In the genomic region with DNA sequence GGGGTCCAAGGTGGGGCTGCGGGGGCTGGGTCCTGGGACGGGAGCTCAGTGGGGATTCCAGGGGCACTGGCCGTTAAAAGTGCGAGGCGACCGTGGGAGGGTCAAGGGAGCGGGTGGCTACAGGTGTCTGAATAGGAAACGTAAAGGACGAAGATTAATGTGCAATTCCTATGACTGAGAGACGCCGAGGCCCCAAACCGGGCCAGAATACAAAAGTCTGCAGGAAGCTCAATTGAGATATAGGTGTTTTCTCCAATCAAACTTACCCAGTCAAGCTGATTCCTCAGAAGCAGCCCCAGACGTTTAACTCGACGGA, we compare ENCODE assay signal across 8 cellular contexts. TPM values are rescaled to one million over a fixed set of nuclear protein-coding genes. Genes with fewer than 3 reads are reported as not detected.
DNase-seq lines count a peak whose midpoint lies in the region; TF ChIP-seq lines count a peak whose summit lies in the region.

A gene (minus strand): TSS at position 305 of the 316 bp plus-strand sequence. CDS start 7,247 bp downstream, outside the sequence.

- no peak for TF ChIP-seq CTCF in fibroblast of the aortic adventitia (IDR thresholded peaks at IDR 0.05; ENCODE audit: insufficient read depth, low read length)

- peaks cover 13% of the 10 kb centered on the region for H3K4me1 ChIP-seq in SJSA1 (replicated peaks)

- H3K36me3 ChIP-seq in SJSA1 = no peaks in the 10 kb centered on the region; the same call in 1 of the 2 replicates

- no peaks in the 10 kb centered on the region for H3K27me3 ChIP-seq in SJSA1 (replicated peaks)

- H3K9me3 ChIP-seq in SJSA1 (replicated peaks) = no peaks in the 10 kb centered on the region

- peak within 1 kb of the TSS; percentile 6; the same call in 1 of the 2 replicates for H3K27ac ChIP-seq in SJSA1

- H3K4me3 ChIP-seq in SJSA1 (peak within 1 kb of the TSS; percentile 47), fibroblast of the aortic adventitia (ENCODE audit: low read depth, low read length) (peak within 1 kb of the TSS; percentile 73)

- intact Hi-C loops in posterior vena cava (cut with DNase I) = loop anchor here (5.0 kb wide), 1 partner anchor 100 kb away; no protein-coding TSS in a partner anchor

- DNase-seq in stimulated activated CD8-positive, alpha-beta memory T cell treated with anti-CD3 and anti-CD28 coated beads, Interleukin-7, amount 100 ng/mL, for 24 hours (ENCODE audit: low read depth) = peak; percentile 13
- no peak for DNase-seq in stimulated activated CD8-positive, alpha-beta memory T cell treated with anti-CD3 and anti-CD28 coated beads, Interleukin-4, amount 100 ng/mL, for 48 hours
- no peak for DNase-seq in SJSA1 (ENCODE audit: low read depth in 1 of 2, low spot score in 2 of 2)
- DNase-seq in fibroblast of the aortic adventitia (ENCODE audit: low read depth) = no peak
- DNase-seq in posterior vena cava (ENCODE audit: low spot score) = peak; percentile 85
- no peak for DNase-seq in glomerular visceral epithelial cell (ENCODE audit: extremely low spot score)
- DNase-seq in KG1 (lab: John Stamatoyannopoulos, UW) = no peak
- no peak for DNase-seq in H4 (ENCODE audit: low spot score)

RNA-seq across cellular contexts. Expression of the gene that starts here (rescaled TPM):
- total RNA-seq in SJSA1 (2014; rRNA removed; shearing (Covaris generic)) = 7.5 and 7.9 TPM in 2 replicates
- total RNA-seq in fibroblast of the aortic adventitia (ENCODE audit: low replicate concordance) = 8.7 and 9.8 TPM in 2 replicates
- total RNA-seq in posterior vena cava = 1 to 10 TPM; 7.2 to 7.7 TPM
- total RNA-seq in H4 (2014; rRNA removed; shearing (Covaris generic)) = 5.6 and 8.3 TPM in 2 replicates

Comparison
In these comparisons a context has a peak if more than half of its experiments do, and no peak if none do; other contexts are left out.
1. DNase-seq: peak in stimulated activated CD8-positive, alpha-beta memory T cell treated with anti-CD3 and anti-CD28 coated beads, Interleukin-7, amount 100 ng/mL, for 24 hours (single experiment) and posterior vena cava (single experiment); none in stimulated activated CD8-positive, alpha-beta memory T cell treated with anti-CD3 and anti-CD28 coated beads, Interleukin-4, amount 100 ng/mL, for 48 hours (single experiment), SJSA1 (0 of 2), fibroblast of the aortic adventitia (single experiment), glomerular visceral epithelial cell (single experiment), KG1 (single experiment) and H4 (single experiment).